In the genomic region with DNA sequence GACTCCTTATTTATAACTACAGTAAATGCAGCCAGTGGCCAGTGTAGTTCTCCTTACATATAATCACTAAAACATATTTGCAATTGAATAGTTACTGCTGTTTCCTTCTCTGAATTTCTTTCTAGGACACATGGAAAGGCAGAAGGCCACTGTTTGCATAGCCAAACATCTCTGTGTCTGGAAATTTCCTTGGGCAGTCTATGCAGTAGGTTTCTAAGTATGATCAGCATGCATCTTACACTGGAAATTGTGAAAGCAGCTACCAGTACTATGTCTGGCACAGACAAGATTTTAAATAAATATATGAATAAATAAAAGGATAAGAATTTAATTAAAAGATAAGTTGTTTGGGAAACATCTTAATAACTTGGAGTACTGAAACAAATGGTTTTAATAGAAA, we compare ENCODE assay signal across 27 cellular contexts. TPM values are rescaled to one million over a fixed set of nuclear protein-coding genes. Genes with fewer than 3 reads are reported as not detected.
"Had no signal": no experiment of that assay in that cellular context is flagged by ENCODE, and none has a peak within 500 bp of the region (broad histone marks: within the 10 kb centered on the region; RNA-seq: fewer than 3 reads in every experiment).

No MANE protein-coding gene starts in this region.

- H3K4me2 ChIP-seq: neural progenitor cell had no signal

- H3K36me3 ChIP-seq: left ventricle myocardium inferior, neural progenitor cell, neutrophil, right atrium auricular region, right lobe of liver, stomach, thyroid gland, transverse colon, upper lobe of right lung had no signal

- H3K9ac ChIP-seq: neural progenitor cell, parathyroid adenoma had no signal

- DNase-seq: kidney; left ventricle myocardium inferior; mesendoderm; naive B cell; natural killer cell; nephron progenitor cell; occipital lobe; psoas muscle; right lobe of liver; stimulated activated CD4-positive, alpha-beta T cell treated with anti-CD3 and anti-CD28 coated beads, Interleukin-12 subunit alpha, Interleukin-12 subunit beta, amount 100 ng/mL, for 4 hours; stimulated activated CD4-positive, alpha-beta T cell treated with anti-CD3 and anti-CD28 coated beads, Interleukin-15, amount 100 ng/mL, for 24 hours; stimulated activated CD4-positive, alpha-beta T cell treated with anti-CD3 and anti-CD28 coated beads, Interleukin-2, amount 100 ng/mL, for 24 hours; stimulated activated CD4-positive, alpha-beta T cell treated with anti-CD3 and anti-CD28 coated beads, Interleukin-4, amount 100 ng/mL, for 1 hour; stimulated activated naive B cell treated with anti-CD40 and anti-IgM and Interleukin-4, amounts not matched to agents 10 μg/mL and 1 μg/mL and 100 μg/mL, for 72 hours; stimulated activated naive CD8-positive, alpha-beta T cell treated with anti-CD3 and anti-CD28 coated beads, Interleukin-15, Interleukin-2, amounts not matched to agents 100 U/mL and 50 U/mL, for 24 hours; stomach; testis; thyroid gland; transverse colon; upper lobe of right lung had no signal

- H3K4me1 ChIP-seq: left ventricle myocardium inferior, neural progenitor cell, parathyroid adenoma, psoas muscle, right atrium auricular region, right lobe of liver, testis, thyroid gland, transverse colon, upper lobe of right lung had no signal

- H3K27ac ChIP-seq: left ventricle myocardium inferior, neural progenitor cell, neutrophil, parathyroid adenoma, psoas muscle, right atrium auricular region, right lobe of liver, stomach, testis, thyroid gland, transverse colon, upper lobe of right lung had no signal

- H3K4me3 ChIP-seq: left ventricle myocardium inferior, lung, neural progenitor cell, psoas muscle, right atrium auricular region, right lobe of liver, stomach, testis, thyroid gland, transverse colon, upper lobe of right lung had no signal

- FAIRE-seq: islet of Langerhans, kidney, urothelium cell line had no signal

- H2AFZ ChIP-seq: neural progenitor cell, parathyroid adenoma had no signal

- H3K9me3 ChIP-seq: left ventricle myocardium inferior, neutrophil, psoas muscle, right atrium auricular region, right lobe of liver, stomach, testis, thyroid gland, transverse colon, upper lobe of right lung had no signal

- H3K79me2 ChIP-seq: parathyroid adenoma had no signal

- ATAC-seq: natural killer cell; psoas muscle; right lobe of liver; stimulated activated naive B cell treated with anti-CD40 and anti-IgM and Interleukin-4, amounts not matched to agents 10 μg/mL and 1 μg/mL and 100 μg/mL, for 72 hours; stimulated activated naive CD8-positive, alpha-beta T cell treated with anti-CD3 and anti-CD28 coated beads, Interleukin-15, Interleukin-2, amounts not matched to agents 100 U/mL and 50 U/mL, for 24 hours; upper lobe of right lung had no signal

- H3K27me3 ChIP-seq: neural progenitor cell, neutrophil, right atrium auricular region, right lobe of liver, stomach, testis, thyroid gland, transverse colon, upper lobe of right lung had no signal

RNA-seq across cellular contexts. Expression of a gene that starts 57.3 kb away (rescaled TPM):
- total RNA-seq: natural killer cell had no signal
